Comparison of ENCODE assay signal across 26 cellular contexts in genomic region chr10:37896436-37896835, GRCh38. TPM values are rescaled to one million over a fixed set of nuclear protein-coding genes. Genes with fewer than 3 reads are reported as not detected.
"Had no signal": no experiment of that assay in that cellular context is flagged by ENCODE, and none has a peak within 500 bp of the region (broad histone marks: within the 10 kb centered on the region; RNA-seq: fewer than 3 reads in every experiment).

No MANE protein-coding gene starts in this region.

- H3K27me3 ChIP-seq: gastrocnemius medialis, neural progenitor cell, right atrium auricular region, thyroid gland, vagina had no signal

- H3K27ac ChIP-seq: epithelial cell of prostate, gastrocnemius medialis, neural progenitor cell, prostate gland, right atrium auricular region, thyroid gland, vagina had no signal

- ATAC-seq: effector memory CD8-positive, alpha-beta T cell; esophagus mucosa; gastrocnemius medialis; left lobe of liver; mucosa of descending colon; sciatic nerve; stimulated activated naive CD8-positive, alpha-beta T cell treated with anti-CD3 and anti-CD28 coated beads, Interleukin-15, amount 100 ng/mL, for 72 hours had no signal

- H3K4me3 ChIP-seq: lung, mucosa of descending colon, neural progenitor cell, prostate gland, right atrium auricular region, smooth muscle cell, thyroid gland, vagina had no signal

- H3K4me1 ChIP-seq: gastrocnemius medialis, neural progenitor cell, prostate gland, right atrium auricular region, thyroid gland, vagina had no signal

- H3K9ac ChIP-seq: neural progenitor cell had no signal

- H3K9me3 ChIP-seq: thyroid gland had no signal

- H3K36me3 ChIP-seq: neural progenitor cell, prostate gland, right atrium auricular region, thyroid gland, vagina had no signal

- DNase-seq: cortex of kidney; effector memory CD8-positive, alpha-beta T cell; foreskin fibroblast; gastrocnemius medialis; head of caudate nucleus; kidney; mucosa of descending colon; naive B cell; stimulated activated CD4-positive, alpha-beta T cell treated with anti-CD3 and anti-CD28 coated beads, Interleukin-12 subunit alpha, Interleukin-12 subunit beta, amount 100 ng/mL, for 4 hours; stimulated activated CD4-positive, alpha-beta T cell treated with anti-CD3 and anti-CD28 coated beads, Interleukin-1b, Interleukin-23, amount 100 ng/mL, for 48 hours; stimulated activated CD4-positive, alpha-beta T cell treated with anti-CD3 and anti-CD28 coated beads, Interleukin-4, amount 100 ng/mL, for 1 hour; stimulated activated CD8-positive, alpha-beta memory T cell treated with anti-CD3 and anti-CD28 coated beads, Interleukin-4, amount 100 ng/mL, for 48 hours; stimulated activated naive CD4-positive, alpha-beta T cell; stimulated activated naive CD8-positive, alpha-beta T cell treated with anti-CD3 and anti-CD28 coated beads, Interleukin-15, amount 100 ng/mL, for 72 hours; thyroid gland; trophoblast cell had no signal

RNA-seq across cellular contexts. Expression of gene ZNF248, which starts 39.0 kb away (rescaled TPM):
- total RNA-seq: smooth muscle cell had no signal
